22 cellular contexts compared by ENCODE assay signal in genomic region chr3:149306751-149307434, GRCh38. TPM values are rescaled to one million over a fixed set of nuclear protein-coding genes. Genes with fewer than 3 reads are reported as not detected.
"Had no signal": no experiment of that assay in that cellular context is flagged by ENCODE, and none has a peak within 500 bp of the region (broad histone marks: within the 10 kb centered on the region; RNA-seq: fewer than 3 reads in every experiment).

No MANE protein-coding gene starts in this region.

- H3K36me3 Mint-ChIP-seq: activated CD4-positive, alpha-beta memory T cell treated with anti-CD3 and anti-CD28 coated beads for 36 hours; activated naive CD8-positive, alpha-beta T cell treated with anti-CD3 and anti-CD28 coated beads for 36 hours; naive B cell; stimulated activated memory B cell treated with anti-CD40 and anti-IgM and Interleukin-4, amounts not matched to agents 10 μg/mL and 1 μg/mL and 100 μg/mL, for 72 hours had no signal

- H3K27ac Mint-ChIP-seq: activated B cell treated with CpG ODN at 0.5 μM for 24 hours; activated CD4-positive, alpha-beta memory T cell treated with anti-CD3 and anti-CD28 coated beads for 36 hours; activated CD4-positive, alpha-beta T cell treated with anti-CD3 and anti-CD28 coated beads for 36 hours; activated naive CD8-positive, alpha-beta T cell treated with anti-CD3 and anti-CD28 coated beads for 36 hours; stimulated activated memory B cell treated with anti-CD40 and anti-IgM and Interleukin-4, amounts not matched to agents 10 μg/mL and 1 μg/mL and 100 μg/mL, for 72 hours had no signal

- H3K4me2 ChIP-seq: hepatocyte had no signal

- H3K4me1 ChIP-seq: transverse colon, uterus had no signal

- H3K9me3 ChIP-seq: mucosa of descending colon, transverse colon, uterus had no signal

- H3K27me3 ChIP-seq: hepatocyte, transverse colon, uterus had no signal

- ATAC-seq: activated CD4-positive, alpha-beta T cell treated with anti-CD3 and anti-CD28 coated beads for 36 hours; mucosa of descending colon; sciatic nerve; stimulated activated memory B cell treated with anti-CD40 and anti-IgM and Interleukin-4, amounts not matched to agents 10 μg/mL and 1 μg/mL and 100 μg/mL, for 72 hours had no signal

- H3K4me1 Mint-ChIP-seq: activated B cell treated with CpG ODN at 0.5 μM for 24 hours; activated CD4-positive, alpha-beta T cell treated with anti-CD3 and anti-CD28 coated beads for 36 hours; activated naive CD8-positive, alpha-beta T cell treated with anti-CD3 and anti-CD28 coated beads for 36 hours; neural crest cell had no signal

- H3K36me3 ChIP-seq: transverse colon, uterus had no signal

- H3K79me2 ChIP-seq: hepatocyte had no signal

- H3K27ac ChIP-seq: hepatocyte, transverse colon, uterus had no signal

- H3K4me3 ChIP-seq: hepatocyte, mucosa of descending colon, transverse colon, uterus had no signal

- DNase-seq: activated B cell treated with CpG ODN at 0.5 μM for 24 hours; activated CD4-positive, alpha-beta memory T cell treated with anti-CD3 and anti-CD28 coated beads for 36 hours; activated CD4-positive, alpha-beta T cell treated with anti-CD3 and anti-CD28 coated beads for 36 hours; activated naive CD4-positive, alpha-beta T cell treated with Interleukin-2 at 50 U/mL for 16 hours; activated naive CD8-positive, alpha-beta T cell treated with anti-CD3 and anti-CD28 coated beads for 36 hours; activated T-cell treated with anti-CD3 and anti-CD28 coated beads, Interleukin-2, amount 50 U/mL, for 48 hours; cerebellar nuclear complex; cortex of kidney; erythroblast; foreskin melanocyte; mesendoderm; mucosa of descending colon; naive B cell; small intestine; stimulated activated CD4-positive, alpha-beta T cell treated with anti-CD3 and anti-CD28 coated beads, Interleukin-15, amount 100 ng/mL, for 24 hours; T-helper 1 cell; transverse colon; uterus had no signal

- H2AFZ ChIP-seq: hepatocyte had no signal

- H3K9me3 Mint-ChIP-seq: activated B cell treated with CpG ODN at 0.5 μM for 24 hours; activated CD4-positive, alpha-beta memory T cell treated with anti-CD3 and anti-CD28 coated beads for 36 hours; naive B cell; stimulated activated memory B cell treated with anti-CD40 and anti-IgM and Interleukin-4, amounts not matched to agents 10 μg/mL and 1 μg/mL and 100 μg/mL, for 72 hours had no signal

- H3K4me3 Mint-ChIP-seq: activated B cell treated with CpG ODN at 0.5 μM for 24 hours; activated CD4-positive, alpha-beta memory T cell treated with anti-CD3 and anti-CD28 coated beads for 36 hours; activated CD4-positive, alpha-beta T cell treated with anti-CD3 and anti-CD28 coated beads for 36 hours; activated naive CD8-positive, alpha-beta T cell treated with anti-CD3 and anti-CD28 coated beads for 36 hours; naive B cell; neural crest cell; stimulated activated memory B cell treated with anti-CD40 and anti-IgM and Interleukin-4, amounts not matched to agents 10 μg/mL and 1 μg/mL and 100 μg/mL, for 72 hours had no signal

RNA-seq across cellular contexts. Expression of gene TM4SF18, which starts 26.5 kb away (rescaled TPM):
- total RNA-seq: activated B cell treated with CpG ODN at 0.5 μM for 24 hours; activated CD4-positive, alpha-beta memory T cell treated with anti-CD3 and anti-CD28 coated beads for 36 hours; activated CD4-positive, alpha-beta T cell treated with anti-CD3 and anti-CD28 coated beads for 36 hours; activated naive CD8-positive, alpha-beta T cell treated with anti-CD3 and anti-CD28 coated beads for 36 hours; neural crest cell had no signal
